Comparison of ENCODE assay signal across 1 cellular context in the genomic region with DNA sequence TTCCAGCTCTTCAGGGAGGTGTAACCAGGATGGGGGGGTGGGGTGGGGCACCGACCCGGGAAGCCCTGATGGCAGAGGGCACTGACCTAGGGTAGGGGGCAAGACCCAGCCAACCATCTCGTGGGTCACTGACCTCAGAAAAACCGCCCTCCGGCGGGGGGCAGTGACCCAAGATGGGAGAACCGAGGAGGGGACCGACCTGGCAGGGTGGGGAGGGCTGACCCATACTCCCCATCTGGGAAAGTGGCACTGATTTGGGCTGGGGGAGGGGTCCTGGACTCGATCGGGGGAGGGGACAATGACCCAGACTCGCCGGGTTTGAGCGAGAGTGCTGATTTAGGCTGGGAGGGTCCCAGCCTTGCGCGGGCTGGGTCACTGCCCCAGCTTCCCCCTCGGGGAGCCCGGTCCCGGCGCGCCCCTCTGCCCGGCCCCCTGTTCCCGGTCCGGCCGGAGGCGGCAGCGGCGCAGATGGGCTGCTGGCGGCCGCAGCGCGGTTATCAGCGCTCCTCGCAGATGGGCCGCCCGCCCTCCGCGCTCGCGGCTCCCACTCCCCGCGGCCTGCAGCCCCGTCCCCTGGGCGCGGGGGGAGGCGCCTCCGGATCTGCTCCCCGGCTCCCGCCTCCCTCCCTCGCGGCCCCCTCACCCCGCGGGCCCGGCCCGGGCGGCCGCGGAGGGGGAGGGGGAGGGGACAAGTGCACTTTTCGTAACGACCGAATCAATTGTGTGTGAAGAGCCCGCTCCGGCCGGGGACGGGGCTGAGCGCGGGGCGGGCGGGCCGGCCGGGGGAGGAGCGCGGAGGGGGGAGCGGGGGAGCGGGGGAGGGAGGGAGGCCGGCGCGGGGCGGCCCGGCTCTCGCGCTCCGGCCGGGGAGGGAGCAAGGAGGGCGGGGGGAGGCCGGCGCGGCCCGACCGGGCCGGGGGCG.
TF ChIP-seq lines count a peak whose summit lies in the region.

No MANE protein-coding gene starts in this region.

TF ChIP-seq in SK-N-SH treated with all-trans-retinoic acid at 6 μM for 48 hours, 23 proteins besides CTCF, POLR2A, EP300 and RAD21 (continued from another document):
- TF ChIP-seq, protein P1, sequence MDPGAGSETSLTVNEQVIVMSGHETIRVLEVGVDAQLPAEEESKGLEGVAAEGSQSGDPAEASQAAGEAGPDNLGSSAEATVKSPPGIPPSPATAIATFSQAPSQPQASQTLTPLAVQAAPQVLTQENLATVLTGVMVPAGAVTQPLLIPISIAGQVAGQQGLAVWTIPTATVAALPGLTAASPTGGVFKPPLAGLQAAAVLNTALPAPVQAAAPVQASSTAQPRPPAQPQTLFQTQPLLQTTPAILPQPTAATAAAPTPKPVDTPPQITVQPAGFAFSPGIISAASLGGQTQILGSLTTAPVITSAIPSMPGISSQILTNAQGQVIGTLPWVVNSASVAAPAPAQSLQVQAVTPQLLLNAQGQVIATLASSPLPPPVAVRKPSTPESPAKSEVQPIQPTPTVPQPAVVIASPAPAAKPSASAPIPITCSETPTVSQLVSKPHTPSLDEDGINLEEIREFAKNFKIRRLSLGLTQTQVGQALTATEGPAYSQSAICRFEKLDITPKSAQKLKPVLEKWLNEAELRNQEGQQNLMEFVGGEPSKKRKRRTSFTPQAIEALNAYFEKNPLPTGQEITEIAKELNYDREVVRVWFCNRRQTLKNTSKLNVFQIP (CRISPR knock-in tag; IDR thresholded peaks at IDR 0.05; ENCODE audit: borderline replicate concordance, low read depth) = no peak
- no peak for TF ChIP-seq SNAI2 (CRISPR knock-in tag; IDR thresholded peaks at IDR 0.05)
